Comparison of ENCODE assay signal across 11 cellular contexts in the genomic region with DNA sequence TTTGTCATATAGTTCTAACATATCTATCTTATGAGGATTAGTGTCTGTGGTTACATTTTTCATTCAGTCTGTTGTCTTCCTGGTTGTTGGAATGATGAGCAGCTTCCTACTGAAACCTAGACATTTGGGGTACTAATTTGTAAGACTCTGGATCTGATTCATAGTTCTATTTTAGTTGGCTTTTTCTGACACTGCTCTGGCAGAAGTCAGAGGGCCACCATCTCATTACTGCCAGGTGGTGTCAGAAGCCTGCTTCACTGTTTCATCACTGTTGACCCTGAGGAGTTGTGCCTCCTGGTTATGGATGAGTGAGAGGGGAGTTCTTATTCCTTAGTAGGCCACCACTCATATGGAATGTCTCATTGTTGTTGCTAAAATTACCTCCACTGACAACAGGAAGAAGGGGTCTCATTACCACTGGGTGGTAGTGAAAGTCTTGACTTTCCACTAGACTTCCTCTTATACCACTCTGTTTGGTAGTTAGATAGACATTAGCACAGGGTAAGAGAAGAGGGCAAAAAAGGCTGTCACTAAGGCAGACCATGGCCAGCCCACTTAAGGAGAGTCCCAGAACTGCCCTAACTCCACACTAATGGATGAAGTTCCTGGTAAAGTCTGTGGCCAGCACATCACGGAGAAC.
A peak's percentile ranks its signal among the peaks of the same experiment; 100 is the strongest.
DNase-seq lines count a peak whose midpoint lies in the region; ATAC-seq lines count a peak whose summit lies in the region.
"Had no signal": no experiment of that assay in that cellular context is flagged by ENCODE, and none has a peak within 500 bp of the region (broad histone marks: within the 10 kb centered on the region; RNA-seq: fewer than 3 reads in every experiment).

No MANE protein-coding gene starts in this region.

- peak; percentile 54 for ATAC-seq in GM19025 (IDR thresholded peaks at IDR 0.05; ENCODE audit: low read depth, unreplicated experiment)
- ATAC-seq in GM21737 (IDR thresholded peaks at IDR 0.05; ENCODE audit: unreplicated experiment) = peak; percentile 61
- ATAC-seq in HG03103 (IDR thresholded peaks at IDR 0.05; ENCODE audit: low read depth, unreplicated experiment) = peak; percentile 63
- ATAC-seq in esophagus mucosa = no peak
- ATAC-seq: gastroesophageal sphincter, natural killer cell had no signal

- DNase-seq in activated CD8-positive, alpha-beta memory T cell treated with anti-CD3 and anti-CD28 coated beads, Interleukin-2, amount 50 U/mL, for 4 hours = no peak
- DNase-seq in stimulated activated naive CD4-positive, alpha-beta T cell treated with Interleukin-2 at 50 U/mL for 16 hours (lab: John Stamatoyannopoulos, UW) = no peak
- no peak for DNase-seq in NCI-H1092 (lab: John Stamatoyannopoulos, UW)
- DNase-seq: natural killer cell, NCI-H2081 treated with DMSO at 0.1 percent for 48 hours, T-helper 9 cell had no signal
